ENCODE assay signal across 8 cellular contexts in the genomic region with DNA sequence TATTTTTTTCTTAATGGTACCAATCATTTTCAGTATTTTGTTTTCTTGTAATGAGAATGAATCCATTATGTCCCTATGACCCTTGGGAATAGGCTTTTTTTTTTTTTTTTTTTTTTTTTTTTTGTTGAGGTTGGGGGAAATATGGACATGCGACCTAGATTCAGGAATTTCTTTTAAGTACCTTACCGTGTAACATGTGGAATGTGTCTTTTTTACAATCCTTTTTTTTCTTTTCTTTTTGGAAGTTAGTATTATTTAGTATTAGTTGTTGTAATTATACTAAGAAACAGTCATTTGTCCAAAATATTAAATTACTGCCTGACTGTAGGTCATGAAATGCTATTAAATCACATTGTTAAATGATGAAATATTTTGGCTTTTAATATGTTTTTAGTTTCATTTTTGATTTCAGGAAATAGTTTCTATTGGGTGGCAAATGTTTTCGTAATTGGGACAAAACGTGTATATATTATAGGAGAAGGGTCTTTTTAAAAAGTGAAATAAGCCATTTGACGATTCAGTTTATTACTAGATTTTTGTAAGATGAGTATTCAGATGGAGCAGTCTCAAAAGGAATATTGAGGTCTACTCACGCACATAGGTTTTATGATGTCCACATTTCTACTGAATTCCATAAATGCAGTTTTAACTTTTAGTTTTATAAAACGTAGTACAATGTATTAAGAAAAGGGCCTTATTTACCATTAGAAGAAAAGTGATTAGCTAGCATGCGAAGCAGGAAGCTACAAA. TPM values are rescaled to one million over a fixed set of nuclear protein-coding genes. Genes with fewer than 3 reads are reported as not detected.
DNase-seq lines count a peak whose midpoint lies in the region; ATAC-seq and TF ChIP-seq lines count a peak whose summit lies in the region.

No MANE protein-coding gene starts in this region.

- H3K36me3 Mint-ChIP-seq in activated naive CD4-positive, alpha-beta T cell treated with anti-CD3 and anti-CD28 coated beads, Interleukin-2, amount 50 U/mL, for 72 hours, result peaks cover 0 to 5% of the 10 kb centered on the region in 2 donors

- H3K27ac ChIP-seq in heart right ventricle, result peak overlapping the region; percentile 2 to 99 (median 96)
- H3K27ac ChIP-seq in left lung, result peak overlapping the region; percentile 95 to 98
- H3K27ac ChIP-seq in vagina, result peak overlapping the region; percentile 99

- no peak for ATAC-seq in heart right ventricle
- no peak for ATAC-seq in Right ventricle myocardium superior (ENCODE audit: poor library complexity)
- no peak for ATAC-seq in activated naive CD4-positive, alpha-beta T cell treated with anti-CD3 and anti-CD28 coated beads, Interleukin-2, amount 50 U/mL, for 72 hours
- no peak for ATAC-seq in left lung
- ATAC-seq in HG03342 (IDR thresholded peaks at IDR 0.05; ENCODE audit: unreplicated experiment), result no peak
- ATAC-seq in HG03039 (IDR thresholded peaks at IDR 0.05; ENCODE audit: unreplicated experiment), result no peak

- TF ChIP-seq CTCF in heart right ventricle (IDR thresholded peaks at IDR 0.05) (no peak), left lung (IDR thresholded peaks at IDR 0.05) (no peak), vagina (IDR thresholded peaks at IDR 0.05) (no peak)

- H3K9me3 Mint-ChIP-seq in activated naive CD4-positive, alpha-beta T cell treated with anti-CD3 and anti-CD28 coated beads, Interleukin-2, amount 50 U/mL, for 72 hours, result no peaks in the 10 kb centered on the region

- H3K27me3 ChIP-seq in heart right ventricle (no peaks in the 10 kb centered on the region), left lung (no peaks in the 10 kb centered on the region), vagina (no peaks in the 10 kb centered on the region)

- TF ChIP-seq POLR2A in vagina (IDR thresholded peaks at IDR 0.05), result no peak

- intact Hi-C loops in heart right ventricle (cut with DNase I), result loop anchor here in 8 of 10 donors (2.0 to 10.0 kb wide), 10 partner anchors 65 to 403 kb away; no protein-coding TSS in a partner anchor
- intact Hi-C loops in Right ventricle myocardium superior (cut with DNase I), result loop anchor here (10.0 kb wide), 1 partner anchor 163 kb away; no protein-coding TSS in a partner anchor
- intact Hi-C loops in left lung (cut with DNase I), result loop anchor here in 1 of 2 donors (10.0 kb wide), 1 partner anchor 243 kb away; no protein-coding TSS in a partner anchor
- intact Hi-C loops in vagina (cut with DNase I), result no loop called here
- intact Hi-C loops in posterior cingulate gyrus (cut with DNase I), result loop anchor here (10.0 kb wide), 1 partner anchor 173 kb away; no protein-coding TSS in a partner anchor

- H3K9me3 ChIP-seq in heart right ventricle (no peaks in the 10 kb centered on the region), left lung (no peaks in the 10 kb centered on the region), vagina (no peaks in the 10 kb centered on the region)

- peak overlapping the region; percentile 97 to 98 for H3K27ac Mint-ChIP-seq in activated naive CD4-positive, alpha-beta T cell treated with anti-CD3 and anti-CD28 coated beads, Interleukin-2, amount 50 U/mL, for 72 hours

- 6 to 8% methylated on average over 8 of the region's 8 CpGs for WGBS in heart right ventricle, 2 donors

- DNase-seq in heart right ventricle (no peak), Right ventricle myocardium superior (no peak), left lung (no peak), vagina (ENCODE audit: extremely low spot score in 2 of 2) (no peak), posterior cingulate gyrus (no peak)
- DNase-seq in activated naive CD4-positive, alpha-beta T cell treated with anti-CD3 and anti-CD28 coated beads, Interleukin-2, amount 50 U/mL, for 72 hours (ENCODE audit: low spot score in 2 of 2), result no peak

- peaks cover 0 to 13% (median 0%) of the 10 kb centered on the region in 9 donors for H3K36me3 ChIP-seq in heart right ventricle
- no peaks in the 10 kb centered on the region for H3K36me3 ChIP-seq in left lung
- H3K36me3 ChIP-seq in vagina, result no peaks in the 10 kb centered on the region

- H3K4me1 ChIP-seq in heart right ventricle (peaks cover 2 to 61% (median 56%) of the 10 kb centered on the region in 9 donors), left lung (peaks cover 9 to 54% of the 10 kb centered on the region in 2 donors), vagina (peaks cover 64% of the 10 kb centered on the region)

- H3K4me3 ChIP-seq in heart right ventricle (peak overlapping the region in 9 of 10 donors; percentile 17 to 81 (median 73)), left lung (peak overlapping the region; percentile 9 to 72), vagina (peak overlapping the region; percentile 36 to 91)

RNA-seq across cellular contexts. Expression of gene ARID1B, which starts 4.9 kb away (rescaled TPM):
- total RNA-seq in heart right ventricle (10 to 100 TPM; 39.0 to 63.2 (median 53.0) TPM), Right ventricle myocardium superior (49.2 TPM), left lung (10 to 100 TPM; 67.6 to 69.5 TPM), vagina (141 TPM)
- polyA plus RNA-seq in heart right ventricle, result 10 to 100 TPM; 11.2 to 14.5 TPM
- 10 to 100 TPM; 53.1 to 69.5 TPM for total RNA-seq in activated naive CD4-positive, alpha-beta T cell treated with anti-CD3 and anti-CD28 coated beads, Interleukin-2, amount 50 U/mL, for 72 hours
